13 cellular contexts compared by ENCODE assay signal in genomic region chr14:63777024-63777423, GRCh38. TPM values are rescaled to one million over a fixed set of nuclear protein-coding genes. Genes with fewer than 3 reads are reported as not detected.
DNase-seq lines count a peak whose midpoint lies in the region; ATAC-seq and TF ChIP-seq lines count a peak whose summit lies in the region.
"Had no signal": no experiment of that assay in that cellular context is flagged by ENCODE, and none has a peak within 500 bp of the region (broad histone marks: within the 10 kb centered on the region; RNA-seq: fewer than 3 reads in every experiment).

No MANE protein-coding gene starts in this region.

- H3K27ac ChIP-seq in GM23248 (no peak overlapping the region), SJCRH30 (no peak overlapping the region)
- H3K27ac ChIP-seq: vagina had no signal

- ATAC-seq in SK-N-SH treated with all-trans-retinoic acid at 6 μM for 48 hours (peak; percentile 94), HG02981 (IDR thresholded peaks at IDR 0.05; ENCODE audit: unreplicated experiment) (no peak)
- ATAC-seq: activated T-cell treated with anti-CD3 and anti-CD28 coated beads, Interleukin-2, amount 50 U/mL, for 72 hours; naive thymus-derived CD4-positive, alpha-beta T cell had no signal

- H3F3A ChIP-seq in GM23248 (ENCODE audit: insufficient read depth) = peaks cover 7% of the 10 kb centered on the region

- H3K9ac ChIP-seq in GM23248 = no peak overlapping the region

- DNase-seq in GM23248 (peak; percentile 66), fibroblast of pulmonary artery (ENCODE audit: low read depth) (peak; percentile 70), retinal pigment epithelial cell (ENCODE audit: low read depth) (peak; percentile 25), SJCRH30 (no peak), NCI-H82 treated with DMSO at 0.1 percent for 48 hours (lab: John Stamatoyannopoulos, UW; ENCODE audit: unreplicated experiment) (no peak)
- DNase-seq in activated naive CD4-positive, alpha-beta T cell treated with Interleukin-2 at 50 U/mL for 16 hours = no peak
- DNase-seq: activated CD4-positive, CD25-positive, alpha-beta regulatory T cell treated with anti-CD3 and anti-CD28 coated beads, Interleukin-2, amount 50 U/mL, for 72 hours; activated T-cell treated with anti-CD3 and anti-CD28 coated beads, Interleukin-2, amount 50 U/mL, for 72 hours; cerebellar nuclear complex; naive thymus-derived CD4-positive, alpha-beta T cell had no signal

- H3K27me3 ChIP-seq in GM23248 (replicated peaks; ENCODE audit: insufficient read depth) (no peaks in the 10 kb centered on the region), SJCRH30 (no peaks in the 10 kb centered on the region)
- H3K27me3 ChIP-seq: vagina had no signal

- no peaks in the 10 kb centered on the region for H3K9me3 ChIP-seq in GM23248 (ENCODE audit: low read depth)
- H3K9me3 ChIP-seq in SJCRH30 (replicated peaks) = no peaks in the 10 kb centered on the region
- H3K9me3 ChIP-seq: vagina had no signal

- no peak overlapping the region for H3K4me3 ChIP-seq in GM23248
- H3K4me3 ChIP-seq in fibroblast of pulmonary artery (replicated peaks; ENCODE audit: low read depth, low read length) = no peak overlapping the region
- H3K4me3 ChIP-seq in retinal pigment epithelial cell (ENCODE audit: low read length) = no peak overlapping the region
- no peak overlapping the region for H3K4me3 ChIP-seq in SJCRH30
- H3K4me3 ChIP-seq: vagina had no signal

- H3K36me3 ChIP-seq in GM23248 (ENCODE audit: low read depth) (no peaks in the 10 kb centered on the region), SJCRH30 (no peaks in the 10 kb centered on the region)
- H3K36me3 ChIP-seq: vagina had no signal

- no peaks in the 10 kb centered on the region for H3K9me2 ChIP-seq in GM23248 (ENCODE audit: insufficient read depth)

- H3K4me2 ChIP-seq in GM23248 (ENCODE audit: unreplicated experiment) = no peak overlapping the region

- no peak overlapping the region for H2AFZ ChIP-seq in GM23248

- H4K20me1 ChIP-seq in GM23248 (ENCODE audit: insufficient read depth) = no peaks in the 10 kb centered on the region

- H3K4me1 ChIP-seq in GM23248 (ENCODE audit: insufficient read depth) (peaks cover 8% of the 10 kb centered on the region; the same call in 1 of the 2 replicates), SJCRH30 (peaks cover 2% of the 10 kb centered on the region; the same call in 1 of the 2 replicates)
- H3K4me1 ChIP-seq: vagina had no signal

- H3K79me2 ChIP-seq in GM23248 (ENCODE audit: insufficient read depth) = no peaks in the 10 kb centered on the region

- in situ Hi-C loops in GM23248 (cut with MboI) = no loop called here

- TF ChIP-seq CTCF in fibroblast of pulmonary artery (IDR thresholded peaks at IDR 0.05; ENCODE audit: low read length, missing control alignments) (no peak), retinal pigment epithelial cell (conservative IDR thresholded peaks at IDR 0.05; ENCODE audit: low read depth, low read length) (no peak)

TF ChIP-seq in SK-N-SH treated with all-trans-retinoic acid at 6 μM for 48 hours, 23 proteins besides CTCF, POLR2A, EP300 and RAD21:
- TF ChIP-seq SNAI2 (CRISPR knock-in tag; IDR thresholded peaks at IDR 0.05) = no peak
- peak; percentile 68 for TF ChIP-seq ISL1 (CRISPR knock-in tag; IDR thresholded peaks at IDR 0.05)

RNA-seq across cellular contexts. Expression of gene SGPP1, which starts 49.2 kb away (rescaled TPM):
- total RNA-seq in GM23248 (2014; rRNA removed; shearing (Covaris generic)) = 38.4 and 44.5 TPM in 2 replicates
- 19.6 and 22.4 TPM in 2 replicates for polyA plus RNA-seq in GM23248 (2016; fragmentation: Nextera tagmentation; extraction: Ambion mirVana)
- 18.9 and 22.5 TPM in 2 replicates for total RNA-seq in SJCRH30 (2014; rRNA removed; shearing (Covaris generic))

Comparison
In these comparisons a context has a peak if more than half of its experiments do, and no peak if none do; other contexts are left out.
1. DNase-seq: peak in GM23248 (single experiment), fibroblast of pulmonary artery (single experiment) and retinal pigment epithelial cell (single experiment); none in SJCRH30 (0 of 2), activated naive CD4-positive, alpha-beta T cell treated with Interleukin-2 at 50 U/mL for 16 hours (single experiment) and NCI-H82 treated with DMSO at 0.1 percent for 48 hours (single experiment).